Comparison of ENCODE assay signal across 22 cellular contexts in genomic region chr7:87498893-87499292, GRCh38.
"Had no signal": no experiment of that assay in that cellular context is flagged by ENCODE, and none has a peak within 500 bp of the region (broad histone marks: within the 10 kb centered on the region; RNA-seq: fewer than 3 reads in every experiment).

No MANE protein-coding gene starts in this region.

- H3K27ac Mint-ChIP-seq: activated naive CD4-positive, alpha-beta T cell treated with anti-CD3 and anti-CD28 coated beads, Interleukin-2, amount 10 ng/mL, durations not matched to agents 7 days and 5 days; activated naive CD8-positive, alpha-beta T cell treated with anti-CD3 and anti-CD28 coated beads, Interleukin-2, amount 50 U/mL, for 24 hours; brain; endodermal cell; mesothelial cell of epicardium; nephron progenitor cell had no signal

- FAIRE-seq: keratinocyte had no signal

- H3K9me3 Mint-ChIP-seq: activated naive CD4-positive, alpha-beta T cell treated with anti-CD3 and anti-CD28 coated beads, Interleukin-2, amount 10 ng/mL, durations not matched to agents 7 days and 5 days; activated naive CD8-positive, alpha-beta T cell treated with anti-CD3 and anti-CD28 coated beads, Interleukin-2, amount 50 U/mL, for 24 hours; brain; endodermal cell; mesothelial cell of epicardium; nephron progenitor cell had no signal

- DNase-seq: activated CD8-positive, alpha-beta memory T cell treated with anti-CD3 and anti-CD28 coated beads for 24 hours; activated CD8-positive, alpha-beta memory T cell treated with anti-CD3 and anti-CD28 coated beads, Interleukin-2, amount 50 U/mL, for 48 hours; activated effector memory CD4-positive, alpha-beta T cell treated with Interleukin-2 at 50 U/mL for 16 hours; activated naive CD4-positive, alpha-beta T cell treated with anti-CD3 and anti-CD28 coated beads, Interleukin-2, amount 10 ng/mL, durations not matched to agents 7 days and 5 days; activated naive CD8-positive, alpha-beta T cell treated with anti-CD3 and anti-CD28 coated beads, Interleukin-2, amount 50 U/mL, for 24 hours; activated T-cell treated with anti-CD3 and anti-CD28 coated beads, Interleukin-2, amount 50 U/mL, for 48 hours; anterior cingulate cortex; caudate nucleus; endodermal cell; foreskin keratinocyte; glutamatergic neuron; hypothalamus; lower lobe of right lung; nephron progenitor cell; retina; stimulated activated CD8-positive, alpha-beta memory T cell treated with anti-CD3 and anti-CD28 coated beads, Interleukin-4, amount 100 ng/mL, for 48 hours; stimulated activated naive CD8-positive, alpha-beta T cell treated with anti-CD3 and anti-CD28 coated beads, Interleukin-15, Interleukin-2, amounts not matched to agents 100 U/mL and 50 U/mL, for 24 hours; substantia nigra had no signal

- H3K36me3 Mint-ChIP-seq: activated naive CD4-positive, alpha-beta T cell treated with anti-CD3 and anti-CD28 coated beads, Interleukin-2, amount 10 ng/mL, durations not matched to agents 7 days and 5 days; brain; mesothelial cell of epicardium had no signal

- H3K4me1 Mint-ChIP-seq: activated naive CD4-positive, alpha-beta T cell treated with anti-CD3 and anti-CD28 coated beads, Interleukin-2, amount 10 ng/mL, durations not matched to agents 7 days and 5 days; activated naive CD8-positive, alpha-beta T cell treated with anti-CD3 and anti-CD28 coated beads, Interleukin-2, amount 50 U/mL, for 24 hours; brain; endodermal cell; mesothelial cell of epicardium had no signal

- H3K27me3 Mint-ChIP-seq: activated naive CD4-positive, alpha-beta T cell treated with anti-CD3 and anti-CD28 coated beads, Interleukin-2, amount 10 ng/mL, durations not matched to agents 7 days and 5 days; activated naive CD8-positive, alpha-beta T cell treated with anti-CD3 and anti-CD28 coated beads, Interleukin-2, amount 50 U/mL, for 24 hours had no signal

- ATAC-seq: activated CD4-positive, CD25-positive, alpha-beta regulatory T cell treated with anti-CD3 and anti-CD28 coated beads, Interleukin-2, amount 50 U/mL, for 24 hours; activated naive CD8-positive, alpha-beta T cell treated with anti-CD3 and anti-CD28 coated beads, Interleukin-2, amount 50 U/mL, for 24 hours; foreskin keratinocyte; lower lobe of right lung; stimulated activated naive CD8-positive, alpha-beta T cell treated with anti-CD3 and anti-CD28 coated beads, Interleukin-15, Interleukin-2, amounts not matched to agents 100 U/mL and 50 U/mL, for 24 hours had no signal

- H3K4me3 Mint-ChIP-seq: activated naive CD4-positive, alpha-beta T cell treated with anti-CD3 and anti-CD28 coated beads, Interleukin-2, amount 10 ng/mL, durations not matched to agents 7 days and 5 days; activated naive CD8-positive, alpha-beta T cell treated with anti-CD3 and anti-CD28 coated beads, Interleukin-2, amount 50 U/mL, for 24 hours; brain; endodermal cell; mesothelial cell of epicardium; nephron progenitor cell had no signal
